8 cellular contexts compared by ENCODE assay signal in genomic region chr16:4936991-4937781, GRCh38. TPM values are rescaled to one million over a fixed set of nuclear protein-coding genes. Genes with fewer than 3 reads are reported as not detected.
DNase-seq lines count a peak whose midpoint lies in the region; ATAC-seq, FAIRE-seq and TF ChIP-seq lines count a peak whose summit lies in the region.
"Had no signal": no experiment of that assay in that cellular context is flagged by ENCODE, and none has a peak within 500 bp of the region (broad histone marks: within the 10 kb centered on the region; RNA-seq: fewer than 3 reads in every experiment).

Gene PPL (minus strand): TSS chr16:4937148. CDS start chr16:4937045, 103 bp downstream.

- POLR2A ChIA-PET in HepG2 (lab: Yijun Ruan, JAX), result interaction anchor here (1.0 to 4.0 kb wide), 7 partner anchors 8 to 169 kb away, joined by 3 to 25 read pairs (median 11); partner anchors contain the start of gene SEC14L5

- no peaks in the 10 kb centered on the region for H4K20me1 ChIP-seq in HepG2 (ENCODE audit: insufficient read depth, low read length)

- no peaks in the 10 kb centered on the region for H3K9me3 ChIP-seq in HepG2 (ENCODE audit: low read length)

- H3K27ac ChIP-seq in HepG2 (ENCODE audit: extremely low read length, insufficient read depth, low read length), result peak within 1 kb of the TSS; percentile 43

- intact Hi-C loops in HepG2 (cut with micrococcal nuclease; ENCODE audit: unreplicated experiment), result no loop called here

- TF ChIP-seq POLR2A in HepG2 (IDR thresholded peaks at IDR 0.05; ENCODE audit: insufficient read depth in 1 of 2, low read depth in 2 of 2, low read length in 2 of 2), result peak; percentile 16 to 72; a peak in 2 of 4 replicates

- WGBS in HepG2 (ENCODE audit: low lambda C conversion rate), result 10% methylated on average over 19 of the region's 76 CpGs

- no peaks in the 10 kb centered on the region; a peak in 1 of 5 replicates for H3K27me3 ChIP-seq in HepG2 (ENCODE audit: control insufficient read depth in 1 of 2, insufficient read depth in 2 of 2, low read length in 2 of 2)

- H3K9ac ChIP-seq in HepG2 (ENCODE audit: insufficient read depth, low read depth, low read length), result peak within 1 kb of the TSS; percentile 76

- TF ChIP-seq CTCF in GM13977 (IDR thresholded peaks at IDR 0.05; ENCODE audit: extremely low read depth, insufficient read depth, missing control alignments) (no peak), HepG2 (CRISPR knock-in tag; IDR thresholded peaks at IDR 0.05) (0 out of 2 replicates have a peak, but pooled peaks have one; percentile 2), subcutaneous adipose tissue (IDR thresholded peaks at IDR 0.05; ENCODE audit: low read depth) (no peak)

- in situ Hi-C loops in GM13977 (cut with MboI; ENCODE audit: low pct_unique_long_range_greater_than_20kb, low sequenced_read_pairs, unreplicated experiment) (no loop called here), HepG2 (cut with HindIII; ENCODE audit: extremely low pct_ligation_motif_present, low pct_unique_long_range_greater_than_20kb) (no loop called here)

- H3K4me1 ChIP-seq in HepG2 (ENCODE audit: insufficient read depth, low read length), result peaks cover 42% of the 10 kb centered on the region

- H3K4me2 ChIP-seq in HepG2 (ENCODE audit: low read depth, low read length), result peak within 1 kb of the TSS; percentile 95

- CTCF ChIA-PET in HepG2 (lab: Yijun Ruan, JAX; ENCODE audit: low intra/inter-chr PET ratio, low total read pairs), result interaction anchor here (0.8 kb wide), 1 partner anchor 19 kb away, joined by 3 read pairs; no protein-coding TSS in a partner anchor

- H3K36me3 ChIP-seq in HepG2 (replicated peaks in 1 of 2; ENCODE audit: control insufficient read depth in 1 of 2, insufficient read depth in 2 of 2, low read length in 2 of 2), result no peaks in the 10 kb centered on the region

- ATAC-seq in HepG2 (peak; percentile 91), HG03565 (IDR thresholded peaks at IDR 0.05; ENCODE audit: unreplicated experiment) (no peak), GM19463 (IDR thresholded peaks at IDR 0.05; ENCODE audit: unreplicated experiment) (no peak)

- DNase-seq in GM13977 (ENCODE audit: low spot score) (peak; percentile 91), NCI-H2196 (lab: John Stamatoyannopoulos, UW; ENCODE audit: unreplicated experiment) (peak; percentile 97), cerebellar cortex (ENCODE audit: low spot score) (peak; percentile 68), HepG2 (ENCODE audit: low spot score) (peak; percentile 93)

- peaks cover 2% of the 10 kb centered on the region for H3K79me2 ChIP-seq in HepG2 (ENCODE audit: insufficient read depth, low read length)

- TF ChIP-seq EP300 in HepG2 (IDR thresholded peaks at IDR 0.05; ENCODE audit: low read depth in 2 of 2, low read length in 2 of 2), result peak in 1 of 2 experiments; percentile 37; a peak in 1 of 4 replicates
- TF ChIP-seq EP300 in HepG2 (CRISPR knock-in tag; IDR thresholded peaks at IDR 0.05; ENCODE audit: borderline replicate concordance), result 0 out of 2 replicates have a peak, but pooled peaks have one; percentile 45

- no TSS peak for BruUV-seq in HepG2 (replicated peaks; lab: Mats Ljungman, UMichigan)

- FAIRE-seq in HepG2 (lab: Jason Lieb, UNC), result peak; percentile 71

- H2AFZ ChIP-seq in HepG2 (ENCODE audit: low read length), result no peak within 1 kb of the TSS

- peak; percentile 24; the same call in 1 of the 2 replicates for TF ChIP-seq RAD21 in HepG2 (CRISPR knock-in tag; IDR thresholded peaks at IDR 0.05)

- H3K4me3 ChIP-seq in HepG2 (replicated peaks in 1 of 3; ENCODE audit: insufficient read depth in 1 of 3, low read depth in 2 of 3, low read length in 3 of 3), result peak within 1 kb of the TSS; percentile 76 to 91 (median 89)

TF ChIP-seq in HepG2, 621 proteins besides CTCF, POLR2A, EP300 and RAD21 (continues in another document):
- peak; percentile 22; the same call in 1 of the 2 replicates for TF ChIP-seq RFXAP (CRISPR knock-in tag; IDR thresholded peaks at IDR 0.05; ENCODE audit: borderline replicate concordance)
- peak; percentile 81 for TF ChIP-seq SAP130 (CRISPR knock-in tag; IDR thresholded peaks at IDR 0.05; ENCODE audit: low read depth)
- TF ChIP-seq ZSCAN22 (CRISPR knock-in tag; IDR thresholded peaks at IDR 0.05), result no peak
- 0 out of 2 replicates have a peak, but pooled peaks have one; percentile 60 for TF ChIP-seq ZC3H4 (CRISPR knock-in tag; IDR thresholded peaks at IDR 0.05; ENCODE audit: borderline replicate concordance)
- 0 out of 2 replicates have a peak, but pooled peaks have one; percentile 29 for TF ChIP-seq RELA (CRISPR knock-in tag; IDR thresholded peaks at IDR 0.05)
- TF ChIP-seq ETV6 (CRISPR knock-in tag; conservative IDR thresholded peaks at IDR 0.05), result peak; percentile 68; the same call in 1 of the 2 replicates
- peak; percentile 82 for TF ChIP-seq ZBTB38 (CRISPR knock-in tag; IDR thresholded peaks at IDR 0.05)
- TF ChIP-seq REST (IDR thresholded peaks at IDR 0.05; ENCODE audit: borderline replicate concordance in 1 of 2, low read depth in 1 of 2, low read length in 2 of 2), result 0 out of 4 replicates have a peak, but pooled peaks of 1 of the 2 experiments have one; percentile 20
- TF ChIP-seq ATF5 (CRISPR knock-in tag; IDR thresholded peaks at IDR 0.05; ENCODE audit: low read depth), result 0 out of 2 replicates have a peak, but pooled peaks have one; percentile 69
- TF ChIP-seq ZNF496 (CRISPR knock-in tag; IDR thresholded peaks at IDR 0.05; ENCODE audit: insufficient replicate concordance), result no peak
- TF ChIP-seq ZNF83 (CRISPR knock-in tag; IDR thresholded peaks at IDR 0.05; ENCODE audit: borderline replicate concordance), result peak; percentile 78; the same call in 1 of the 2 replicates

RNA-seq across cellular contexts. Expression of gene PPL, which starts in this region (rescaled TPM):
- total RNA-seq in HepG2 (2016; rRNA removed; fragmentation: Illumina TruSeq; extraction: Trizol) (4.4 and 6.6 TPM in 2 replicates), subcutaneous adipose tissue (100 to 1,000 TPM in 2 of 4 donors, 10 to 100 TPM in 2; 67.5 to 239 (median 111) TPM)
- 1.1 and 1.5 TPM in 2 replicates for total RNA-seq in HepG2 (2016; cell fraction: cytosol; rRNA removed; fragmentation: Illumina TruSeq; extraction: Trizol; ENCODE audit: low read depth)
- 3.3 and 6.8 TPM in 2 replicates for total RNA-seq in HepG2 (2016; cell fraction: insoluble cytoplasmic fraction; rRNA removed; fragmentation: Illumina TruSeq; extraction: Trizol)
- 1.8 and 2.4 TPM in 2 replicates for total RNA-seq in HepG2 (2016; cell fraction: membrane; rRNA removed; fragmentation: Illumina TruSeq; extraction: Trizol)
- total RNA-seq in HepG2 (2016; cell fraction: nucleus; rRNA removed; fragmentation: Illumina TruSeq; extraction: Trizol), result 8.8 and 10.7 TPM in 2 replicates
- 5.7 and 7.5 TPM in 2 replicates for polyA plus RNA-seq in HepG2 (2011; rRNA removed)
- polyA plus RNA-seq in HepG2 (2011; cell fraction: cytosol; rRNA removed), result 4.1 and 4.4 TPM in 2 replicates
- polyA plus RNA-seq in HepG2 (2011; cell fraction: nucleus; rRNA removed), result 19.1 and 22.6 TPM in 2 replicates
- polyA plus RNA-seq in HepG2 (2012), result 5.2 and 7.1 TPM in 2 replicates
- 0.62 and 0.73 TPM in 2 replicates for polyA plus RNA-seq in HepG2 (2016; cell fraction: cytosol; fragmentation: Illumina TruSeq; extraction: Trizol; ENCODE audit: low read depth)
- polyA plus RNA-seq in HepG2 (2016; cell fraction: insoluble cytoplasmic fraction; fragmentation: Illumina TruSeq; extraction: Trizol; ENCODE audit: low read depth), result 2.7 and 3.1 TPM in 2 replicates
- polyA plus RNA-seq in HepG2 (2016; cell fraction: membrane; fragmentation: Illumina TruSeq; extraction: Trizol; ENCODE audit: low read depth), result 0.72 and 0.92 TPM in 2 replicates
- 14.4 and 14.5 TPM in 2 replicates for polyA plus RNA-seq in HepG2 (2016; cell fraction: nucleus; fragmentation: Illumina TruSeq; extraction: Trizol; ENCODE audit: insufficient read depth, low read depth)
- 9.9 and 18.8 TPM in 2 replicates for polyA minus RNA-seq in HepG2 (2011; rRNA and poly(A)+ RNA removed; ENCODE audit: low replicate concordance)
- 6.1 and 7.4 TPM in 2 replicates for polyA minus RNA-seq in HepG2 (2011; cell fraction: cytosol; rRNA and poly(A)+ RNA removed)
- polyA minus RNA-seq in HepG2 (2011; cell fraction: nucleus; rRNA and poly(A)+ RNA removed), result 7.3 and 10.2 TPM in 2 replicates
- total RNA-seq: T-helper 1 cell treated with Interleukin-12 subunit alpha and Interleukin-12 subunit beta and Interleukin-4 antibody, amounts not matched to agents 30 ng/mL and 1 ng/mL, for 36 hours had no signal

Comparison
In these comparisons a context has a peak if more than half of its experiments do, and no peak if none do; other contexts are left out.
1. RNA of gene PPL (total RNA-seq): 67.5 to 239 TPM in subcutaneous adipose tissue; 1.1 to 10.7 TPM in HepG2; every median in the first group is over 4 times any median in the second.
2. Peak in every context shown above with its lines, with median percentiles within 50 percentile points of each other: DNase-seq.